Comparison of ENCODE assay signal across 30 cellular contexts in the genomic region with DNA sequence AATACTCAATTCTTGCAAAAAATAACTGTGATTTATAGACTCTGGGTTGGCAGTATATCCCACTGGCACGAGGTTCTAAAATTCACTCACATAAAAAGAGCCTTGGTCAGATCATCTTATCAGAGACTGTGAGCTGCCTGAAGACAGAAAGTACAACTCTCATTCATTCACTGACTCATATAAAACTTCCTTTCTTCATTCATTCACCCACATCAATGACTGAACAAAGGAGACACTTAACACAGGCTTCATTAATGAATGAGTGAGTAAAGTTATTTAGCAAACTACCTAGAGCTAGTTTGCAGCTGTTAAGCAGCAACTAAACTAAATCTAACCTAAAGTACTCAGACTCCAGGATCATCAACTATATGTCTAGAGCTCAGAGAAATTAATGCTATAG.
"Had no signal": no experiment of that assay in that cellular context is flagged by ENCODE, and none has a peak within 500 bp of the region (broad histone marks: within the 10 kb centered on the region; RNA-seq: fewer than 3 reads in every experiment).

No MANE protein-coding gene starts in this region.

- H3K9me3 ChIP-seq: adrenal gland, breast epithelium, MG63, Peyer's patch, SJCRH30 had no signal

- H3K4me3 ChIP-seq: adrenal gland, breast epithelium, MG63, Peyer's patch, SJCRH30 had no signal

- H3K9me3 Mint-ChIP-seq: activated T-cell treated with anti-CD3 and anti-CD28 coated beads, Interleukin-2, amount 50 U/mL, for 4 hours had no signal

- DNase-seq: activated CD4-positive, alpha-beta memory T cell treated with anti-CD3 and anti-CD28 coated beads for 36 hours; activated CD4-positive, alpha-beta T cell treated with anti-CD3 and anti-CD28 coated beads, Interleukin-2, amount 10 ng/mL, durations not matched to agents 24 days and 14 days; activated CD4-positive, CD25-positive, alpha-beta regulatory T cell treated with anti-CD3 and anti-CD28 coated beads, Interleukin-2, amount 50 U/mL, for 72 hours; activated CD8-positive, alpha-beta memory T cell treated with anti-CD3 and anti-CD28 coated beads for 24 hours; activated gamma-delta T cell; activated naive CD4-positive, alpha-beta T cell treated with anti-CD3 and anti-CD28 coated beads for 36 hours; activated naive CD8-positive, alpha-beta T cell treated with anti-CD3 and anti-CD28 coated beads, Interleukin-2, amount 10 ng/mL, durations not matched to agents 7 days and 5 days; activated T-cell treated with anti-CD3 and anti-CD28 coated beads, Interleukin-2, amount 50 U/mL, for 4 hours; adrenal gland; aorta; central memory CD4-positive, alpha-beta T cell; MG63; MV-4-11; NCI-H1092 treated with DMSO at 0.1 percent for 48 hours; NCI-H1417 treated with DMSO at 0.1 percent for 48 hours; NCI-H1694; NCI-H2029; NCI-H2107; NCI-H2171 treated with DMSO at 0.1 percent for 48 hours; NCI-H226; NCI-H526 treated with DMSO at 0.1 percent for 48 hours; NK-92 treated with Interleukin-12 subunit alpha and Interleukin-12 subunit beta, amount 100 ng/mL, for 24 hours; Peyer's patch; Right ventricle myocardium superior; SJCRH30 had no signal

- H3K27me3 Mint-ChIP-seq: activated CD4-positive, alpha-beta memory T cell treated with anti-CD3 and anti-CD28 coated beads for 36 hours; activated CD4-positive, alpha-beta T cell treated with anti-CD3 and anti-CD28 coated beads, Interleukin-2, amount 10 ng/mL, durations not matched to agents 24 days and 14 days; activated naive CD8-positive, alpha-beta T cell treated with anti-CD3 and anti-CD28 coated beads, Interleukin-2, amount 10 ng/mL, durations not matched to agents 7 days and 5 days had no signal

- H3K4me1 Mint-ChIP-seq: activated CD4-positive, alpha-beta T cell treated with anti-CD3 and anti-CD28 coated beads, Interleukin-2, amount 10 ng/mL, durations not matched to agents 24 days and 14 days; WTC11 had no signal

- H3K9ac ChIP-seq: KMS-11 had no signal

- H3K27me3 ChIP-seq: adrenal gland, breast epithelium, MG63, Peyer's patch, SJCRH30 had no signal

- H3K36me3 ChIP-seq: adrenal gland, breast epithelium, MG63, Peyer's patch, SJCRH30 had no signal

- H3K4me2 ChIP-seq: KMS-11 had no signal

- H3K27ac ChIP-seq: adrenal gland, breast epithelium, KMS-11, Peyer's patch, RWPE1, SJCRH30 had no signal

- H3K27ac Mint-ChIP-seq: activated CD4-positive, alpha-beta memory T cell treated with anti-CD3 and anti-CD28 coated beads for 36 hours; activated CD4-positive, alpha-beta T cell treated with anti-CD3 and anti-CD28 coated beads, Interleukin-2, amount 10 ng/mL, durations not matched to agents 24 days and 14 days; activated naive CD4-positive, alpha-beta T cell treated with anti-CD3 and anti-CD28 coated beads for 36 hours; activated naive CD8-positive, alpha-beta T cell treated with anti-CD3 and anti-CD28 coated beads, Interleukin-2, amount 10 ng/mL, durations not matched to agents 7 days and 5 days; T-helper 1 cell treated with Interleukin-12 subunit alpha and Interleukin-12 subunit beta and Interleukin-4 antibody, amounts not matched to agents 30 μg/mL and 1 μg/mL, for 36 hours; WTC11 had no signal

- H3K4me1 ChIP-seq: adrenal gland, breast epithelium, Peyer's patch, SJCRH30 had no signal

- ATAC-seq: WTC11 had no signal

- H3K4me3 Mint-ChIP-seq: activated CD4-positive, alpha-beta memory T cell treated with anti-CD3 and anti-CD28 coated beads for 36 hours; activated CD4-positive, alpha-beta T cell treated with anti-CD3 and anti-CD28 coated beads, Interleukin-2, amount 10 ng/mL, durations not matched to agents 24 days and 14 days; activated naive CD4-positive, alpha-beta T cell treated with anti-CD3 and anti-CD28 coated beads for 36 hours; activated naive CD8-positive, alpha-beta T cell treated with anti-CD3 and anti-CD28 coated beads, Interleukin-2, amount 10 ng/mL, durations not matched to agents 7 days and 5 days; activated T-cell treated with anti-CD3 and anti-CD28 coated beads, Interleukin-2, amount 50 U/mL, for 4 hours; T-helper 1 cell treated with Interleukin-12 subunit alpha and Interleukin-12 subunit beta and Interleukin-4 antibody, amounts not matched to agents 30 μg/mL and 1 μg/mL, for 36 hours; WTC11 had no signal
